15 cellular contexts compared by ENCODE assay signal in the genomic region with DNA sequence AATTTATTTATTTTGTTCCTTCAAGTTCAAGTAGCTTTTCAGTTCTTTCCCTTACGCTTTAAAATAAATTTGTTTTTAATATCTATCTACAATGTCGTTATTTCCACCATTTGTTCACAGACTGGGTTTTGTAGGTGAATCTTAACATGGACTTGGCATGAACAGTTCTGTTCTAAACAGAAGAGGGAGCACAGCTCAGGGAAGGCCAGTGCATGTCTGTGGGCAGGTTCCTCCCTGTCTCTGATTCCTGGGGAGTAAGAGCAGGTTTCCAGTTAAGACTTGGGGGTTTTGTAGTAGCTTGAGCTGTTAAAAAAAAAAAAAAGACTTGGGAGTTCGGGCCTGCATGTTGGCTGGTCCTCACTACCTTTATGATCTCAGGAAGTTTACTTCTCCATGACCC. TPM values are rescaled to one million over a fixed set of nuclear protein-coding genes. Genes with fewer than 3 reads are reported as not detected.
A peak's percentile ranks its signal among the peaks of the same experiment; 100 is the strongest.
DNase-seq lines count a peak whose midpoint lies in the region; ATAC-seq, FAIRE-seq and TF ChIP-seq lines count a peak whose summit lies in the region.
"Had no signal": no experiment of that assay in that cellular context is flagged by ENCODE, and none has a peak within 500 bp of the region (broad histone marks: within the 10 kb centered on the region; RNA-seq: fewer than 3 reads in every experiment).

No MANE protein-coding gene starts in this region.

- H3K27ac ChIP-seq in HepG2 (ENCODE audit: extremely low read length, insufficient read depth, low read length) (no peak overlapping the region), right lobe of liver (no peak overlapping the region), foreskin keratinocyte (no peak overlapping the region), spleen (no peak overlapping the region)

- TF ChIP-seq POLR2A in HepG2 (IDR thresholded peaks at IDR 0.05; ENCODE audit: insufficient read depth in 1 of 2, low read depth in 2 of 2, low read length in 2 of 2): no peak
- no peak for TF ChIP-seq POLR2A in right lobe of liver (IDR thresholded peaks at IDR 0.05)
- TF ChIP-seq POLR2A in spleen (IDR thresholded peaks at IDR 0.05): no peak

- H3K27me3 Mint-ChIP-seq in activated T-cell treated with anti-CD3 and anti-CD28 coated beads, Interleukin-2, amount 50 U/mL, for 72 hours (ENCODE audit: low read depth): no peaks in the 10 kb centered on the region
- H3K27me3 Mint-ChIP-seq: activated CD4-positive, alpha-beta memory T cell treated with anti-CD3 and anti-CD28 coated beads for 36 hours; B cell; progenitor cell of endocrine pancreas; type B pancreatic cell had no signal

- H3K4me3 ChIP-seq in HepG2 (replicated peaks in 1 of 3; ENCODE audit: insufficient read depth in 1 of 3, low read depth in 2 of 3, low read length in 3 of 3) (no peak overlapping the region), right lobe of liver (no peak overlapping the region), spleen (no peak overlapping the region)

- peaks cover 1 to 30% of the 10 kb centered on the region in 2 experiments; a peak in 3 of 5 replicates for H3K36me3 ChIP-seq in HepG2 (replicated peaks in 1 of 2; ENCODE audit: control insufficient read depth in 1 of 2, insufficient read depth in 2 of 2, low read length in 2 of 2)
- peaks cover 0 to 4% (median 0%) of the 10 kb centered on the region in 4 donors for H3K36me3 ChIP-seq in right lobe of liver
- H3K36me3 ChIP-seq in spleen: peaks cover 3 to 33% (median 15%) of the 10 kb centered on the region in 6 donors

- H3K27me3 ChIP-seq in HepG2 (ENCODE audit: control insufficient read depth in 1 of 2, insufficient read depth in 2 of 2, low read length in 2 of 2) (no peaks in the 10 kb centered on the region), right lobe of liver (no peaks in the 10 kb centered on the region), foreskin keratinocyte (no peaks in the 10 kb centered on the region), spleen (replicated peaks in 1 of 7) (no peaks in the 10 kb centered on the region)

- no peak for FAIRE-seq in HepG2 (lab: Jason Lieb, UNC)

- no peak overlapping the region for H3K27ac Mint-ChIP-seq in activated T-cell treated with anti-CD3 and anti-CD28 coated beads, Interleukin-2, amount 50 U/mL, for 72 hours
- H3K27ac Mint-ChIP-seq: activated CD4-positive, alpha-beta memory T cell treated with anti-CD3 and anti-CD28 coated beads for 36 hours; B cell; progenitor cell of endocrine pancreas; type B pancreatic cell had no signal

- no peaks in the 10 kb centered on the region for H3K9me3 Mint-ChIP-seq in activated T-cell treated with anti-CD3 and anti-CD28 coated beads, Interleukin-2, amount 50 U/mL, for 72 hours
- H3K9me3 Mint-ChIP-seq: activated CD4-positive, alpha-beta memory T cell treated with anti-CD3 and anti-CD28 coated beads for 36 hours; type B pancreatic cell had no signal

- H3K4me1 ChIP-seq in HepG2 (ENCODE audit: insufficient read depth, low read length) (peaks cover 16% of the 10 kb centered on the region), right lobe of liver (no peaks in the 10 kb centered on the region), foreskin keratinocyte (peaks cover 17% of the 10 kb centered on the region), spleen (peaks cover 0 to 6% (median 3%) of the 10 kb centered on the region in 6 donors)

- no peaks in the 10 kb centered on the region for H4K20me1 ChIP-seq in HepG2 (ENCODE audit: insufficient read depth, low read length)

- no peak overlapping the region for H3K4me2 ChIP-seq in HepG2 (ENCODE audit: low read depth, low read length)

- no peaks in the 10 kb centered on the region for H3K4me1 Mint-ChIP-seq in activated T-cell treated with anti-CD3 and anti-CD28 coated beads, Interleukin-2, amount 50 U/mL, for 72 hours (ENCODE audit: low read depth)
- H3K4me1 Mint-ChIP-seq: B cell had no signal

- H3K9me3 ChIP-seq in HepG2 (ENCODE audit: low read length) (no peaks in the 10 kb centered on the region), right lobe of liver (no peaks in the 10 kb centered on the region), spleen (no peaks in the 10 kb centered on the region)

- intact Hi-C loops in HepG2 (cut with micrococcal nuclease; ENCODE audit: unreplicated experiment): no loop called here
- intact Hi-C loops in right lobe of liver (cut with DNase I): no loop called here
- intact Hi-C loops in spleen (cut with DNase I; ENCODE audit: low total_unique reads): no loop called here

- DNase-seq in HepG2 (ENCODE audit: low spot score): no peak
- DNase-seq in right lobe of liver: no peak
- peak; percentile 24 for DNase-seq in amniotic epithelial cell (ENCODE audit: low read depth)
- peak in 1 of 2 donors; percentile 35 for DNase-seq in foreskin keratinocyte
- DNase-seq in NCI-H1694 (lab: John Stamatoyannopoulos, UW): no peak
- DNase-seq in AML-193 (lab: John Stamatoyannopoulos, UW): no peak
- DNase-seq in activated T-cell treated with anti-CD3 and anti-CD28 coated beads, Interleukin-2, amount 50 U/mL, for 72 hours: no peak
- no peak for DNase-seq in spleen
- DNase-seq: activated CD4-positive, alpha-beta memory T cell treated with anti-CD3 and anti-CD28 coated beads for 36 hours; activated effector memory CD4-positive, alpha-beta T cell treated with Interleukin-2 at 50 U/mL for 16 hours; GOT3; T-helper 2 cell had no signal

- BruUV-seq in HepG2 (replicated peaks; lab: Mats Ljungman, UMichigan): no TSS peak

- TF ChIP-seq EP300 in HepG2 (IDR thresholded peaks at IDR 0.05; ENCODE audit: low read depth in 2 of 2, low read length in 2 of 2) (no peak), HepG2 (CRISPR knock-in tag; IDR thresholded peaks at IDR 0.05; ENCODE audit: borderline replicate concordance) (no peak)

- peak; percentile 81 for ATAC-seq in HepG2
- no peak for ATAC-seq in right lobe of liver
- peak; percentile 24 for ATAC-seq in foreskin keratinocyte
- no peak for ATAC-seq in activated T-cell treated with anti-CD3 and anti-CD28 coated beads, Interleukin-2, amount 50 U/mL, for 72 hours (replicated peaks in 1 of 2)

- POLR2A ChIA-PET in HepG2 (lab: Yijun Ruan, JAX): interaction anchor here (0.9 to 1.4 kb wide), 2 partner anchors 12 to 85 kb away, joined by 3 to 6 read pairs; no protein-coding TSS in a partner anchor

- no peak overlapping the region for H2AFZ ChIP-seq in HepG2 (ENCODE audit: low read length)

- H3K4me3 Mint-ChIP-seq in activated T-cell treated with anti-CD3 and anti-CD28 coated beads, Interleukin-2, amount 50 U/mL, for 72 hours: no peak overlapping the region
- H3K4me3 Mint-ChIP-seq: activated CD4-positive, alpha-beta memory T cell treated with anti-CD3 and anti-CD28 coated beads for 36 hours; B cell; type B pancreatic cell had no signal

- CTCF ChIA-PET in HepG2 (lab: Yijun Ruan, JAX; ENCODE audit: low intra/inter-chr PET ratio, low total read pairs): no interaction called here

- TF ChIP-seq CTCF in HepG2 (CRISPR knock-in tag; IDR thresholded peaks at IDR 0.05): 0 out of 2 replicates have a peak, but pooled peaks have one; percentile 29
- no peak for TF ChIP-seq CTCF in right lobe of liver (IDR thresholded peaks at IDR 0.05)
- peak; percentile 38 for TF ChIP-seq CTCF in foreskin keratinocyte (conservative IDR thresholded peaks at IDR 0.05)
- no peak for TF ChIP-seq CTCF in spleen (IDR thresholded peaks at IDR 0.05 in 8 of 11, conservative IDR thresholded peaks at IDR 0.05 in 3 of 11)

- WGBS in HepG2 (ENCODE audit: low lambda C conversion rate): 88% methylated on average over 3 of the region's 3 CpGs
- WGBS in right lobe of liver (ENCODE audit: insufficient coverage, low coverage, low lambda C conversion rate, missing lambda C conversion rate): 94% methylated on average over 2 of the region's 3 CpGs
- 91 to 97% (median 92%) methylated on average over 3 of the region's 3 CpGs for WGBS in spleen, 5 donors

- H3K79me2 ChIP-seq in HepG2 (ENCODE audit: insufficient read depth, low read length): peaks cover 2% of the 10 kb centered on the region

- in situ Hi-C loops in HepG2 (cut with HindIII; ENCODE audit: extremely low pct_ligation_motif_present, low pct_unique_long_range_greater_than_20kb): no loop called here

- TF ChIP-seq RAD21 in HepG2 (CRISPR knock-in tag; IDR thresholded peaks at IDR 0.05): no peak

- H3K36me3 Mint-ChIP-seq in activated T-cell treated with anti-CD3 and anti-CD28 coated beads, Interleukin-2, amount 50 U/mL, for 72 hours (ENCODE audit: insufficient read depth in 2 of 2): peaks cover 0 to 1% of the 10 kb centered on the region in 2 donors
- H3K36me3 Mint-ChIP-seq: activated CD4-positive, alpha-beta memory T cell treated with anti-CD3 and anti-CD28 coated beads for 36 hours had no signal

- no peak overlapping the region for H3K9ac ChIP-seq in HepG2 (ENCODE audit: insufficient read depth, low read depth, low read length)

RNA-seq across cellular contexts. Expression of a gene that starts 11.1 kb away (rescaled TPM):
- total RNA-seq in HepG2 (2016; rRNA removed; fragmentation: Illumina TruSeq; extraction: Trizol) (59.8 and 69.8 TPM in 2 replicates), right lobe of liver (10 to 100 TPM in 5 of 6 experiments, 1 to 10 TPM in 1; 8.1 to 29.6 (median 15.6) TPM), foreskin keratinocyte (52.7 and 58.0 TPM in 2 replicates), spleen (10 to 100 TPM; 17.6 to 29.8 (median 27.1) TPM)
- total RNA-seq in HepG2 (2016; cell fraction: cytosol; rRNA removed; fragmentation: Illumina TruSeq; extraction: Trizol; ENCODE audit: low read depth): 18.0 and 19.1 TPM in 2 replicates
- total RNA-seq in HepG2 (2016; cell fraction: insoluble cytoplasmic fraction; rRNA removed; fragmentation: Illumina TruSeq; extraction: Trizol): 56.6 and 58.1 TPM in 2 replicates
- total RNA-seq in HepG2 (2016; cell fraction: membrane; rRNA removed; fragmentation: Illumina TruSeq; extraction: Trizol): 88.3 and 99.8 TPM in 2 replicates
- 39.3 and 44.8 TPM in 2 replicates for total RNA-seq in HepG2 (2016; cell fraction: nucleus; rRNA removed; fragmentation: Illumina TruSeq; extraction: Trizol)
- polyA plus RNA-seq in HepG2 (2011; rRNA removed) (19.0 TPM in 2 replicates), foreskin keratinocyte (18.1 and 25.0 TPM in 2 replicates), spleen (10 to 100 TPM in 1 of 3 donors, 1 to 10 TPM in 2; 8.1 to 12.7 (median 9.1) TPM)
- polyA plus RNA-seq in HepG2 (2011; cell fraction: cytosol; rRNA removed): 10.0 and 16.3 TPM in 2 replicates
- 12.2 and 20.3 TPM in 2 replicates for polyA plus RNA-seq in HepG2 (2011; cell fraction: nucleus; rRNA removed)
- 22.9 and 32.3 TPM in 2 replicates for polyA plus RNA-seq in HepG2 (2012)
- polyA plus RNA-seq in HepG2 (2016; cell fraction: cytosol; fragmentation: Illumina TruSeq; extraction: Trizol; ENCODE audit: low read depth): 15.2 and 16.6 TPM in 2 replicates
- polyA plus RNA-seq in HepG2 (2016; cell fraction: insoluble cytoplasmic fraction; fragmentation: Illumina TruSeq; extraction: Trizol; ENCODE audit: low read depth): 44.9 and 53.9 TPM in 2 replicates
- 50.2 and 56.8 TPM in 2 replicates for polyA plus RNA-seq in HepG2 (2016; cell fraction: membrane; fragmentation: Illumina TruSeq; extraction: Trizol; ENCODE audit: low read depth)
- 53.2 and 54.6 TPM in 2 replicates for polyA plus RNA-seq in HepG2 (2016; cell fraction: nucleus; fragmentation: Illumina TruSeq; extraction: Trizol; ENCODE audit: insufficient read depth, low read depth)
- polyA minus RNA-seq in HepG2 (2011; rRNA and poly(A)+ RNA removed; ENCODE audit: low replicate concordance): 44.4 and 48.9 TPM in 2 replicates
- 28.8 and 32.0 TPM in 2 replicates for polyA minus RNA-seq in HepG2 (2011; cell fraction: cytosol; rRNA and poly(A)+ RNA removed)
- 20.2 and 23.9 TPM in 2 replicates for polyA minus RNA-seq in HepG2 (2011; cell fraction: nucleus; rRNA and poly(A)+ RNA removed)
- total RNA-seq in activated T-cell treated with anti-CD3 and anti-CD28 coated beads, Interleukin-2, amount 50 U/mL, for 72 hours: 10 to 100 TPM; 28.8 to 32.5 TPM

RNA-seq across cellular contexts. Expression of a gene that starts 49.2 kb away (rescaled TPM):
- total RNA-seq in HepG2 (2016; rRNA removed; fragmentation: Illumina TruSeq; extraction: Trizol) (46.0 and 70.8 TPM in 2 replicates), right lobe of liver (10 to 100 TPM; 12.2 to 20.5 (median 16.1) TPM), foreskin keratinocyte (26.1 and 32.4 TPM in 2 replicates), spleen (10 to 100 TPM; 17.4 to 31.8 (median 19.4) TPM)
- 9.3 and 11.0 TPM in 2 replicates for total RNA-seq in HepG2 (2016; cell fraction: cytosol; rRNA removed; fragmentation: Illumina TruSeq; extraction: Trizol; ENCODE audit: low read depth)
- 47.1 and 70.7 TPM in 2 replicates for total RNA-seq in HepG2 (2016; cell fraction: insoluble cytoplasmic fraction; rRNA removed; fragmentation: Illumina TruSeq; extraction: Trizol)
- total RNA-seq in HepG2 (2016; cell fraction: membrane; rRNA removed; fragmentation: Illumina TruSeq; extraction: Trizol): 14.7 and 18.4 TPM in 2 replicates
- total RNA-seq in HepG2 (2016; cell fraction: nucleus; rRNA removed; fragmentation: Illumina TruSeq; extraction: Trizol): 35.3 and 39.0 TPM in 2 replicates
- polyA plus RNA-seq in HepG2 (2011; rRNA removed) (17.5 and 18.3 TPM in 2 replicates), foreskin keratinocyte (8.0 and 12.0 TPM in 2 replicates), spleen (1 to 10 TPM; 4.9 to 9.1 (median 7.2) TPM)
- 12.4 and 17.4 TPM in 2 replicates for polyA plus RNA-seq in HepG2 (2011; cell fraction: cytosol; rRNA removed)
- polyA plus RNA-seq in HepG2 (2011; cell fraction: nucleus; rRNA removed): 13.5 and 17.5 TPM in 2 replicates
- 25.1 and 28.2 TPM in 2 replicates for polyA plus RNA-seq in HepG2 (2012)
- polyA plus RNA-seq in HepG2 (2016; cell fraction: cytosol; fragmentation: Illumina TruSeq; extraction: Trizol; ENCODE audit: low read depth): 1.7 and 1.8 TPM in 2 replicates
- polyA plus RNA-seq in HepG2 (2016; cell fraction: insoluble cytoplasmic fraction; fragmentation: Illumina TruSeq; extraction: Trizol; ENCODE audit: low read depth): 48.7 and 51.1 TPM in 2 replicates
- polyA plus RNA-seq in HepG2 (2016; cell fraction: membrane; fragmentation: Illumina TruSeq; extraction: Trizol; ENCODE audit: low read depth): 4.7 and 5.1 TPM in 2 replicates
- polyA plus RNA-seq in HepG2 (2016; cell fraction: nucleus; fragmentation: Illumina TruSeq; extraction: Trizol; ENCODE audit: insufficient read depth, low read depth): 35.3 and 39.0 TPM in 2 replicates
- polyA minus RNA-seq in HepG2 (2011; rRNA and poly(A)+ RNA removed; ENCODE audit: low replicate concordance): 113 and 135 TPM in 2 replicates
- polyA minus RNA-seq in HepG2 (2011; cell fraction: cytosol; rRNA and poly(A)+ RNA removed): 42.2 and 61.3 TPM in 2 replicates
- 46.6 and 64.0 TPM in 2 replicates for polyA minus RNA-seq in HepG2 (2011; cell fraction: nucleus; rRNA and poly(A)+ RNA removed)
- total RNA-seq in activated T-cell treated with anti-CD3 and anti-CD28 coated beads, Interleukin-2, amount 50 U/mL, for 72 hours: 10 to 100 TPM; 39.3 to 45.3 TPM

RNA-seq across cellular contexts. Expression of a gene that starts 59.6 kb away (rescaled TPM):
- total RNA-seq in HepG2 (2016; rRNA removed; fragmentation: Illumina TruSeq; extraction: Trizol) (12.8 and 18.7 TPM in 2 replicates), right lobe of liver (1 to 10 TPM; 5.1 to 9.3 (median 7.0) TPM), foreskin keratinocyte (4.8 and 5.6 TPM in 2 replicates), spleen (10 to 100 TPM; 11.1 to 35.4 (median 18.9) TPM)
- total RNA-seq in HepG2 (2016; cell fraction: cytosol; rRNA removed; fragmentation: Illumina TruSeq; extraction: Trizol; ENCODE audit: low read depth): 4.7 and 7.0 TPM in 2 replicates
- total RNA-seq in HepG2 (2016; cell fraction: insoluble cytoplasmic fraction; rRNA removed; fragmentation: Illumina TruSeq; extraction: Trizol): 12.9 and 15.1 TPM in 2 replicates
- 2.1 and 3.0 TPM in 2 replicates for total RNA-seq in HepG2 (2016; cell fraction: membrane; rRNA removed; fragmentation: Illumina TruSeq; extraction: Trizol)
- 25.1 and 25.7 TPM in 2 replicates for total RNA-seq in HepG2 (2016; cell fraction: nucleus; rRNA removed; fragmentation: Illumina TruSeq; extraction: Trizol)
- polyA plus RNA-seq in HepG2 (2011; rRNA removed) (2.3 and 3.1 TPM in 2 replicates), foreskin keratinocyte (0.11 and 0.18 TPM in 2 replicates), spleen (1 to 10 TPM in 1 of 3 donors, under 1 TPM in 2; 0.09 to 1.3 (median 0.49) TPM)
- polyA plus RNA-seq in HepG2 (2011; cell fraction: cytosol; rRNA removed): 0.70 and 1.1 TPM in 2 replicates
- 3.6 and 6.3 TPM in 2 replicates for polyA plus RNA-seq in HepG2 (2011; cell fraction: nucleus; rRNA removed)
- polyA plus RNA-seq in HepG2 (2012): 4.0 and 4.1 TPM in 2 replicates
- polyA plus RNA-seq in HepG2 (2016; cell fraction: cytosol; fragmentation: Illumina TruSeq; extraction: Trizol; ENCODE audit: low read depth): 0.03 TPM in 1 of 2 replicates, not detected in the other
- 3.0 and 3.1 TPM in 2 replicates for polyA plus RNA-seq in HepG2 (2016; cell fraction: insoluble cytoplasmic fraction; fragmentation: Illumina TruSeq; extraction: Trizol; ENCODE audit: low read depth)
- 0.09 and 0.14 TPM in 2 replicates for polyA plus RNA-seq in HepG2 (2016; cell fraction: membrane; fragmentation: Illumina TruSeq; extraction: Trizol; ENCODE audit: low read depth)
- 12.3 and 16.4 TPM in 2 replicates for polyA plus RNA-seq in HepG2 (2016; cell fraction: nucleus; fragmentation: Illumina TruSeq; extraction: Trizol; ENCODE audit: insufficient read depth, low read depth)
- polyA minus RNA-seq in HepG2 (2011; rRNA and poly(A)+ RNA removed; ENCODE audit: low replicate concordance): 3.4 and 3.6 TPM in 2 replicates
- 5.5 and 5.9 TPM in 2 replicates for polyA minus RNA-seq in HepG2 (2011; cell fraction: cytosol; rRNA and poly(A)+ RNA removed)
- 55.9 and 56.6 TPM in 2 replicates for polyA minus RNA-seq in HepG2 (2011; cell fraction: nucleus; rRNA and poly(A)+ RNA removed)
- total RNA-seq in activated T-cell treated with anti-CD3 and anti-CD28 coated beads, Interleukin-2, amount 50 U/mL, for 72 hours: 10 to 100 TPM in 1 of 2 donors, 1 to 10 TPM in 1; 7.0 to 25.2 TPM

Comparison
In these comparisons a context has a peak if more than half of its experiments do, and no peak if none do; other contexts are left out.
1. ATAC-seq: peak in HepG2 (single experiment) and foreskin keratinocyte (single experiment); none in right lobe of liver (0 of 4) and activated T-cell treated with anti-CD3 and anti-CD28 coated beads, Interleukin-2, amount 50 U/mL, for 72 hours (0 of 2).
2. CTCF ChIP-seq: peak in HepG2 (single experiment) and foreskin keratinocyte (single experiment); none in right lobe of liver (0 of 4) and spleen (0 of 11).